11 cellular contexts compared by ENCODE assay signal in genomic region chr12:7915911-7916403, GRCh38. TPM values are rescaled to one million over a fixed set of nuclear protein-coding genes. Genes with fewer than 3 reads are reported as not detected.
DNase-seq lines count a peak whose midpoint lies in the region; ATAC-seq and TF ChIP-seq lines count a peak whose summit lies in the region.
"Had no signal": no experiment of that assay in that cellular context is flagged by ENCODE, and none has a peak within 500 bp of the region (broad histone marks: within the 10 kb centered on the region; RNA-seq: fewer than 3 reads in every experiment).

No MANE protein-coding gene starts in this region.

- no peak overlapping the region for H4K91ac ChIP-seq in IMR-90 (ENCODE audit: insufficient read depth, low read depth, low read length)

- peaks cover 91% of the 10 kb centered on the region for H3K36me3 Mint-ChIP-seq in Caco-2 (ENCODE audit: insufficient read depth, unreplicated experiment)
- peaks cover 42% of the 10 kb centered on the region for H3K36me3 Mint-ChIP-seq in effector memory CD8-positive, alpha-beta T cell (ENCODE audit: insufficient read depth)

- H4K8ac ChIP-seq in IMR-90 (ENCODE audit: low read depth in 2 of 2, low read length in 2 of 2) = 0 out of 4 replicates have a peak overlapping the region, but pooled peaks of 1 of the 2 experiments have one; percentile 6

- dilution Hi-C loops in IMR-90 (cut with HindIII; ENCODE audit: low sequenced_read_pairs, unreplicated experiment) = no loop called here

- H4K5ac ChIP-seq in IMR-90 (ENCODE audit: low read depth, low read length) = no peak overlapping the region

- no peaks in the 10 kb centered on the region for H3K9me3 Mint-ChIP-seq in Caco-2 (ENCODE audit: unreplicated experiment)
- no peaks in the 10 kb centered on the region for H3K9me3 Mint-ChIP-seq in effector memory CD8-positive, alpha-beta T cell
- H3K9me3 Mint-ChIP-seq: activated T-helper 1 cell treated with anti-CD3 and anti-CD28 coated beads, Interleukin-12 subunit alpha, Interleukin-12 subunit beta, Interleukin-2, Interleukin-4 antibody, amounts not matched to agents 30 ng/mL and 10 ng/mL and 1 ng/mL, durations not matched to agents 14 hours and 24 hours and 36 hours; neural progenitor cell had no signal

- no peaks in the 10 kb centered on the region for H3K27me3 ChIP-seq in Caco-2 (replicated peaks; ENCODE audit: control insufficient read depth, insufficient read depth, low read length)
- H3K27me3 ChIP-seq in IMR-90 (ENCODE audit: control insufficient read depth, insufficient read depth, low read length) = no peaks in the 10 kb centered on the region
- H3K27me3 ChIP-seq: neural progenitor cell, transverse colon had no signal

- no peak overlapping the region for H3K27ac ChIP-seq in IMR-90 (ENCODE audit: insufficient read depth, low read length)
- H3K27ac ChIP-seq: neural progenitor cell, transverse colon had no signal

- H2AK5ac ChIP-seq in IMR-90 (ENCODE audit: low read depth, low read length) = no peak overlapping the region

- H3K4ac ChIP-seq in IMR-90 (ENCODE audit: low read depth, low read length) = no peak overlapping the region; the same call in 1 of the 2 replicates

- H2BK15ac ChIP-seq in IMR-90 (ENCODE audit: low read depth, low read length) = no peak overlapping the region

- H2BK5ac ChIP-seq in IMR-90 (ENCODE audit: low read depth, low read length, poor library complexity, severe bottlenecking) = no peak overlapping the region

- peaks cover 3% of the 10 kb centered on the region for H3K27me3 Mint-ChIP-seq in Caco-2 (ENCODE audit: insufficient read depth, unreplicated experiment)
- no peaks in the 10 kb centered on the region for H3K27me3 Mint-ChIP-seq in effector memory CD8-positive, alpha-beta T cell

- H3K56ac ChIP-seq in IMR-90 (ENCODE audit: extremely low read depth, insufficient read depth, low read length) = no peak overlapping the region

- peaks cover 4 to 7% of the 10 kb centered on the region in 2 experiments; a peak in 2 of 4 replicates for H3K79me1 ChIP-seq in IMR-90 (ENCODE audit: low read depth in 1 of 2, low read length in 2 of 2)

- no peak overlapping the region for H3K14ac ChIP-seq in IMR-90 (replicated peaks; ENCODE audit: low read depth, low read length)

- H2BK120ac ChIP-seq in IMR-90 (ENCODE audit: low read depth, low read length) = no peak overlapping the region

- peak overlapping the region; percentile 43 for H3K4me3 Mint-ChIP-seq in Caco-2 (ENCODE audit: unreplicated experiment)
- H3K4me3 Mint-ChIP-seq in effector memory CD8-positive, alpha-beta T cell = peak overlapping the region; percentile 29 to 67
- H3K4me3 Mint-ChIP-seq: activated T-helper 1 cell treated with anti-CD3 and anti-CD28 coated beads, Interleukin-12 subunit alpha, Interleukin-12 subunit beta, Interleukin-2, Interleukin-4 antibody, amounts not matched to agents 30 ng/mL and 10 ng/mL and 1 ng/mL, durations not matched to agents 14 hours and 24 hours and 36 hours; neural progenitor cell had no signal

- POLR2A ChIA-PET in Caco-2 (lab: Charles Lee) = no interaction called here
- POLR2A ChIA-PET in IMR-90 (lab: Charles Lee; ENCODE audit: unreplicated experiment) = interaction anchor here (0.5 kb wide), 1 partner anchor 21 kb away, joined by 4 read pairs; no protein-coding TSS in a partner anchor

- H3K23ac ChIP-seq in IMR-90 (ENCODE audit: low read depth, low read length) = no peak overlapping the region

- CTCF ChIA-PET in Caco-2 (lab: Charles Lee) = interaction anchor here (0.7 to 1.0 kb wide), 2 partner anchors 56 to 80 kb away, joined by 3 read pairs; no protein-coding TSS in a partner anchor
- CTCF ChIA-PET in IMR-90 (lab: Yijun Ruan, JAX) = no interaction called here

- H3K27ac Mint-ChIP-seq in Caco-2 (ENCODE audit: unreplicated experiment) = peak overlapping the region; percentile 73
- peak overlapping the region; percentile 68 to 79 for H3K27ac Mint-ChIP-seq in effector memory CD8-positive, alpha-beta T cell
- H3K27ac Mint-ChIP-seq: activated T-helper 1 cell treated with anti-CD3 and anti-CD28 coated beads, Interleukin-12 subunit alpha, Interleukin-12 subunit beta, Interleukin-2, Interleukin-4 antibody, amounts not matched to agents 30 ng/mL and 10 ng/mL and 1 ng/mL, durations not matched to agents 14 hours and 24 hours and 36 hours; neural progenitor cell had no signal

- H3K9ac ChIP-seq in IMR-90 (ENCODE audit: low read depth, low read length) = no peak overlapping the region
- H3K9ac ChIP-seq: neural progenitor cell had no signal

- whole genome bisulfite sequencing in IMR-90 (ENCODE audit: extremely low coverage in 2 of 2, insufficient read length in 1 of 2), 2 experiments = 29% methylated on average over 7 of the region's 31 CpGs; no CpG with 5 or more reads in 1 of the 2 experiments

- BruUV-seq in Caco-2 (replicated peaks; lab: Mats Ljungman, UMichigan) = no TSS peak
- BruUV-seq in IMR-90 (replicated peaks; lab: Mats Ljungman, UMichigan) = no TSS peak

- H3K36me3 ChIP-seq in Caco-2 (ENCODE audit: control insufficient read depth, insufficient read depth, low read length) = peaks cover 2% of the 10 kb centered on the region
- H3K36me3 ChIP-seq in IMR-90 (ENCODE audit: control insufficient read depth, insufficient read depth, low read length) = peaks cover 13% of the 10 kb centered on the region

- peaks cover 21% of the 10 kb centered on the region for H4K20me1 ChIP-seq in IMR-90 (ENCODE audit: insufficient read depth, low read length)

- TF ChIP-seq CTCF in Caco-2 (IDR thresholded peaks at IDR 0.05; ENCODE audit: insufficient read depth in 1 of 2, low read depth in 1 of 2, low read length in 1 of 2, severe bottlenecking in 1 of 2, unreplicated experiment in 1 of 2) = no peak
- TF ChIP-seq CTCF in IMR-90 (conservative IDR thresholded peaks at IDR 0.05; ENCODE audit: low read depth, low read length) = no peak

- peak; percentile 54 for ATAC-seq in IMR-90 (ENCODE audit: low read depth)
- ATAC-seq in effector memory CD8-positive, alpha-beta T cell (replicated peaks) = peak; percentile 56
- no peak for ATAC-seq in HG02759 (IDR thresholded peaks at IDR 0.05; ENCODE audit: unreplicated experiment)

- H2AFZ ChIP-seq in IMR-90 (replicated peaks; ENCODE audit: low read length, poor library complexity) = peak overlapping the region; percentile 89
- H2AFZ ChIP-seq: neural progenitor cell had no signal

- no peaks in the 10 kb centered on the region for H3K9me1 ChIP-seq in IMR-90 (ENCODE audit: insufficient read depth, low read length)

- H3K18ac ChIP-seq in IMR-90 (ENCODE audit: low read depth, low read length) = no peak overlapping the region

- peak overlapping the region; percentile 72 for H3K4me2 ChIP-seq in IMR-90 (ENCODE audit: low read depth, low read length)
- H3K4me2 ChIP-seq: neural progenitor cell had no signal

- no peak for TF ChIP-seq POLR2A in IMR-90 (IDR thresholded peaks at IDR 0.05; ENCODE audit: low read depth, low read length)

- in situ Hi-C loops in IMR-90 (cut with MboI; ENCODE audit: low sequenced_read_pairs) = no loop called here

- H2BK20ac ChIP-seq in IMR-90 (ENCODE audit: low read depth, low read length) = no peak overlapping the region

- H3K9me3 ChIP-seq in Caco-2 = no peaks in the 10 kb centered on the region
- H3K9me3 ChIP-seq in IMR-90 (ENCODE audit: control insufficient read depth, insufficient read depth, low read length) = no peaks in the 10 kb centered on the region
- H3K9me3 ChIP-seq: transverse colon had no signal

- intact Hi-C loops in Caco-2 (cut with micrococcal nuclease; ENCODE audit: unreplicated experiment) = loop anchor here (1.0 to 5.0 kb wide), 2 partner anchors 56 to 76 kb away; no protein-coding TSS in a partner anchor
- intact Hi-C loops in IMR-90 (cut with micrococcal nuclease) = no loop called here

- peak; percentile 62 to 78 for DNase-seq in Caco-2
- DNase-seq in IMR-90 = no peak
- no peak for DNase-seq in effector memory CD8-positive, alpha-beta T cell
- DNase-seq in retina = peak; percentile 59
- DNase-seq in HuH-7 (ENCODE audit: low spot score) = no peak
- no peak for DNase-seq in RKO (ENCODE audit: low spot score)
- DNase-seq: MM.1S, transverse colon had no signal

- H3K4me1 ChIP-seq in Caco-2 (peaks cover 15% of the 10 kb centered on the region), IMR-90 (ENCODE audit: control insufficient read depth, insufficient read depth, low read length) (peaks cover 2% of the 10 kb centered on the region; the same call in 1 of the 2 replicates)
- H3K4me1 ChIP-seq: neural progenitor cell, transverse colon had no signal

- no peak overlapping the region for H3K4me3 ChIP-seq in Caco-2 (ENCODE audit: low read depth, low read length)
- H3K4me3 ChIP-seq in IMR-90 (ENCODE audit: insufficient read depth, low read depth, low read length) = peak overlapping the region; percentile 26; the same call in 1 of the 2 replicates
- H3K4me3 ChIP-seq: neural progenitor cell, transverse colon had no signal

- TF ChIP-seq RAD21 in IMR-90 (IDR thresholded peaks at IDR 0.05; ENCODE audit: low read length) = no peak

- peaks cover 64% of the 10 kb centered on the region for H3K4me1 Mint-ChIP-seq in Caco-2 (ENCODE audit: low read depth, unreplicated experiment)
- peaks cover 13 to 32% of the 10 kb centered on the region in 2 donors for H3K4me1 Mint-ChIP-seq in effector memory CD8-positive, alpha-beta T cell (ENCODE audit: low read depth in 2 of 2)
- H3K4me1 Mint-ChIP-seq: neural progenitor cell had no signal

- peak overlapping the region; percentile 33 for H2AK9ac ChIP-seq in IMR-90 (replicated peaks; ENCODE audit: low read depth, low read length, poor library complexity)

TF ChIP-seq in IMR-90, 13 proteins besides CTCF, POLR2A, EP300 and RAD21 (continues in another document):
- no peak for TF ChIP-seq MAZ (IDR thresholded peaks at IDR 0.05; ENCODE audit: borderline replicate concordance, low read depth, low read length)
- TF ChIP-seq ELK1 (IDR thresholded peaks at IDR 0.05; ENCODE audit: borderline replicate concordance, low read depth, low read length) = no peak

RNA-seq across cellular contexts. Expression of gene SLC2A3, which starts 20.0 kb away (rescaled TPM):
- total RNA-seq in Caco-2 (2022) = 2,966 and 3,303 TPM in 2 replicates
- total RNA-seq in IMR-90 (2012; rRNA removed) = 54.8 and 113 TPM in 2 replicates
- polyA plus RNA-seq in IMR-90 (2012; rRNA removed) = 38.2 and 46.1 TPM in 2 replicates
- 19.4 and 27.9 TPM in 2 replicates for polyA plus RNA-seq in IMR-90 (2012; cell fraction: cytosol; rRNA removed)
- 44.9 and 179 TPM in 2 replicates for polyA plus RNA-seq in IMR-90 (2012; cell fraction: nucleus; rRNA removed; ENCODE audit: low replicate concordance)

RNA-seq across cellular contexts. Expression of gene SLC2A14, which starts 43.2 kb away (rescaled TPM):
- total RNA-seq in Caco-2 (2022) = 129 and 141 TPM in 2 replicates
- under 0.01 TPM in 1 of 2 replicates, not detected in the other for total RNA-seq in IMR-90 (2012; rRNA removed)
- polyA plus RNA-seq in IMR-90 (2012; rRNA removed) = 0.05 and 0.07 TPM in 2 replicates
- polyA plus RNA-seq in IMR-90 (2012; cell fraction: cytosol; rRNA removed) = 0.05 TPM in 1 of 2 replicates, not detected in the other
- polyA plus RNA-seq in IMR-90 (2012; cell fraction: nucleus; rRNA removed; ENCODE audit: low replicate concordance) = 0.10 and 0.30 TPM in 2 replicates

Comparison
In these comparisons a context has a peak if more than half of its experiments do, and no peak if none do; other contexts are left out.
1. DNase-seq: peak in Caco-2 (2 of 2) and retina (single experiment); none in IMR-90 (single experiment), effector memory CD8-positive, alpha-beta T cell (0 of 3), HuH-7 (single experiment) and RKO (single experiment).
2. RNA of gene SLC2A3, which starts 20.0 kb away (total RNA-seq): 2,966 to 3,303 TPM in Caco-2; 54.8 to 113 TPM in IMR-90; every median in the first group is over 10 times any median in the second.
3. RNA of gene SLC2A14, which starts 43.2 kb away (total RNA-seq): 129 to 141 TPM in Caco-2; under 0.01 TPM in IMR-90; every median in the first group is over 100 times any median in the second.